ENCODE assay signal across 15 cellular contexts in the genomic region with DNA sequence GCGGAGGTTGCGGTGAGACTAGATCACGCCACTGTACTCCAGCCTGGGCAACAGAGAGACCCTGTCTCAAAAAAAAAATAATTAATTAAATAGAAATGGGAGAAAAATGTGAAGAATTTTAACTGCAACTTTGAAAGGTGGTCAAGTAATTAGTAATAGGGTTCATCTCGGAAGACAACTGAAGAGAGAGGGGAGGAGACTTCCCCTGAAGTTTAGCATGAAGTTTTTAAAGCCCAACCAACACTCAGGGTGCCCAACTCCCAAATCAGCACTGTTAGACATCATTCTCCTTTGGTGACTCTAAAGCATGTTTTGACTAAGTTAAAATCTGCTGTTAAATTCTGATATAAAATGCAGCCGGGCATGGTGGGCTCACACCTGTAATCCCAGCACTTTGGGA.
A peak's percentile ranks its signal among the peaks of the same experiment; 100 is the strongest.
DNase-seq lines count a peak whose midpoint lies in the region; ATAC-seq and TF ChIP-seq lines count a peak whose summit lies in the region.
"Had no signal": no experiment of that assay in that cellular context is flagged by ENCODE, and none has a peak within 500 bp of the region (broad histone marks: within the 10 kb centered on the region; RNA-seq: fewer than 3 reads in every experiment).

No MANE protein-coding gene starts in this region.

- H3K9ac ChIP-seq in BLaER1 = no peak overlapping the region
- H3K9ac ChIP-seq in ES-I3 (ENCODE audit: low read depth, low read length) = peak overlapping the region; percentile 97
- H3K9ac ChIP-seq in iPS-18a (ENCODE audit: low read length) = peak overlapping the region; percentile 87

- H3K27me3 ChIP-seq in BLaER1 (no peaks in the 10 kb centered on the region), RWPE2 (ENCODE audit: insufficient read depth, poor library complexity, severe bottlenecking) (no peaks in the 10 kb centered on the region), iPS-18a (ENCODE audit: control insufficient read depth, insufficient read depth, low read length) (no peaks in the 10 kb centered on the region)
- H3K27me3 ChIP-seq: gastrocnemius medialis, SJSA1 had no signal

- TF ChIP-seq CTCF in RWPE2 (IDR thresholded peaks at IDR 0.05; ENCODE audit: poor library complexity, severe bottlenecking) = no peak

- H3K4me3 ChIP-seq in BLaER1 (no peak overlapping the region), RWPE2 (ENCODE audit: severe bottlenecking) (no peak overlapping the region), iPS-18a (ENCODE audit: low read length) (no peak overlapping the region)
- H3K4me3 ChIP-seq: SJSA1 had no signal

- peaks cover 32% of the 10 kb centered on the region for H3K4me1 ChIP-seq in BLaER1
- H3K4me1 ChIP-seq in ES-I3 (ENCODE audit: insufficient read depth, low read length) = peaks cover 3% of the 10 kb centered on the region; the same call in 1 of the 2 replicates
- peaks cover 26% of the 10 kb centered on the region for H3K4me1 ChIP-seq in RWPE2 (ENCODE audit: insufficient read depth, poor library complexity, severe bottlenecking)
- peaks cover 5% of the 10 kb centered on the region for H3K4me1 ChIP-seq in iPS-18a (ENCODE audit: control insufficient read depth, low read depth, low read length)

- DNase-seq in RWPE2 (ENCODE audit: low spot score) (no peak), GM03348 (ENCODE audit: low spot score) (no peak), NCI-H524 (lab: John Stamatoyannopoulos, UW) (no peak), hypothalamus (lab: John Stamatoyannopoulos, UW) (no peak)
- DNase-seq: activated CD4-positive, alpha-beta T cell treated with anti-CD3 and anti-CD28 coated beads, Interleukin-2, amount 50 U/mL, for 48 hours; activated gamma-delta T cell treated with Interleukin-2 at 50 U/mL for 16 hours; EL; gastrocnemius medialis; islet precursor cell; NCI-H2171 treated with DMSO at 0.1 percent for 48 hours had no signal

- H3K9me3 ChIP-seq in BLaER1 (no peaks in the 10 kb centered on the region), ES-I3 (ENCODE audit: control insufficient read depth, insufficient read depth, low read length) (no peaks in the 10 kb centered on the region), RWPE2 (ENCODE audit: severe bottlenecking) (no peaks in the 10 kb centered on the region), iPS-18a (ENCODE audit: control insufficient read depth, low read depth, low read length) (no peaks in the 10 kb centered on the region)
- H3K9me3 ChIP-seq: gastrocnemius medialis, SJSA1 had no signal

- peaks cover 25% of the 10 kb centered on the region for H4K20me1 ChIP-seq in BLaER1

- no peak for ATAC-seq in RWPE2 (ENCODE audit: low read depth)
- ATAC-seq in HG03432 (IDR thresholded peaks at IDR 0.05; ENCODE audit: unreplicated experiment) = no peak
- ATAC-seq: gastrocnemius medialis had no signal

- H3K36me3 ChIP-seq in BLaER1 (peaks cover 21% of the 10 kb centered on the region), ES-I3 (ENCODE audit: insufficient read depth, low read length) (peaks cover 22% of the 10 kb centered on the region), RWPE2 (ENCODE audit: low read depth) (peaks cover 31% of the 10 kb centered on the region), iPS-18a (ENCODE audit: control insufficient read depth, low read depth, low read length) (peaks cover 16% of the 10 kb centered on the region)

- peak overlapping the region; percentile 90 for H3K4me2 ChIP-seq in BLaER1

- H3K27ac ChIP-seq in BLaER1 (no peak overlapping the region), RWPE2 (ENCODE audit: poor library complexity, severe bottlenecking) (peak overlapping the region; percentile 84), iPS-18a (ENCODE audit: low read length) (no peak overlapping the region)
- H3K27ac ChIP-seq: SJSA1 had no signal
